16 cellular contexts compared by ENCODE assay signal in genomic region chr6:148824291-148824690, GRCh38.
DNase-seq lines count a peak whose midpoint lies in the region; ATAC-seq, FAIRE-seq and TF ChIP-seq lines count a peak whose summit lies in the region.
"Had no signal": no experiment of that assay in that cellular context is flagged by ENCODE, and none has a peak within 500 bp of the region (broad histone marks: within the 10 kb centered on the region; RNA-seq: fewer than 3 reads in every experiment).

No MANE protein-coding gene starts in this region.

- no TSS peak for BruUV-seq in K562 (replicated peaks; lab: Mats Ljungman, UMichigan)

- H3K27me3 Mint-ChIP-seq in activated CD8-positive, alpha-beta T cell treated with anti-CD3 and anti-CD28 coated beads for 36 hours: peaks cover 1% of the 10 kb centered on the region
- peaks cover 8% of the 10 kb centered on the region for H3K27me3 Mint-ChIP-seq in activated CD8-positive, alpha-beta T cell treated with anti-CD3 and anti-CD28 coated beads, Interleukin-2, amount 10 ng/mL, durations not matched to agents 7 days and 5 days (ENCODE audit: low read depth)

- POLR2A ChIA-PET in activated CD8-positive, alpha-beta T cell treated with anti-CD3 and anti-CD28 coated beads for 36 hours (lab: Charles Lee): interaction anchor here (1.1 kb wide), 1 partner anchor 201 kb away, joined by 3 read pairs; no protein-coding TSS in a partner anchor
- POLR2A ChIA-PET in activated CD8-positive, alpha-beta T cell treated with anti-CD3 and anti-CD28 coated beads, Interleukin-2, amount 10 ng/mL, durations not matched to agents 7 days and 5 days (lab: Charles Lee): no interaction called here
- POLR2A ChIA-PET in K562 (lab: Yijun Ruan, JAX): interaction anchor here (0.6 to 1.2 kb wide), 2 partner anchors 31 to 388 kb away, joined by 3 read pairs; no protein-coding TSS in a partner anchor

- H3K27ac ChIP-seq in BLaER1 (no peak overlapping the region), K562 (ENCODE audit: extremely low read depth, low read depth, low read length) (no peak overlapping the region), lower lobe of right lung (no peak overlapping the region)
- H3K27ac ChIP-seq: GM23248 had no signal

- DNase-seq in activated CD8-positive, alpha-beta T cell treated with anti-CD3 and anti-CD28 coated beads for 36 hours: no peak
- no peak for DNase-seq in activated CD8-positive, alpha-beta T cell treated with anti-CD3 and anti-CD28 coated beads, Interleukin-2, amount 10 ng/mL, durations not matched to agents 7 days and 5 days
- DNase-seq in K562 (ENCODE audit: extremely low read depth in 1 of 4, low spot score in 3 of 4): no peak
- DNase-seq in stimulated activated effector memory CD8-positive, alpha-beta T cell treated with anti-CD3 and anti-CD28 coated beads, Interleukin-12 subunit alpha, Interleukin-12 subunit beta, amount 100 ng/mL, for 72 hours (ENCODE audit: low spot score in 2 of 2): no peak
- DNase-seq in DMS 273 (lab: John Stamatoyannopoulos, UW; ENCODE audit: unreplicated experiment): no peak
- DNase-seq in lower lobe of right lung: no peak
- DNase-seq in GM12891 (ENCODE audit: insufficient read length, low spot score): no peak
- DNase-seq: ACHN; CD8-positive, alpha-beta T cell; COR-L47; DMS53; GM23248; H7 had no signal

- H3K4me2 ChIP-seq in BLaER1 (peak overlapping the region; percentile 54), K562 (ENCODE audit: insufficient read depth, low read length) (no peak overlapping the region)

- H3K4me1 Mint-ChIP-seq in activated CD8-positive, alpha-beta T cell treated with anti-CD3 and anti-CD28 coated beads for 36 hours (ENCODE audit: low read depth): peaks cover 2% of the 10 kb centered on the region
- H3K4me1 Mint-ChIP-seq in activated CD8-positive, alpha-beta T cell treated with anti-CD3 and anti-CD28 coated beads, Interleukin-2, amount 10 ng/mL, durations not matched to agents 7 days and 5 days (ENCODE audit: low read depth): no peaks in the 10 kb centered on the region
- H3K4me1 Mint-ChIP-seq in stimulated activated effector memory CD8-positive, alpha-beta T cell treated with anti-CD3 and anti-CD28 coated beads, Interleukin-12 subunit alpha, Interleukin-12 subunit beta, amount 100 ng/mL, for 72 hours: peaks cover 21% of the 10 kb centered on the region

- H3K9me1 ChIP-seq in K562 (ENCODE audit: control insufficient read depth, insufficient read depth, low read length): no peaks in the 10 kb centered on the region

- H3K9me3 ChIP-seq in BLaER1 (no peaks in the 10 kb centered on the region), K562 (replicated peaks; ENCODE audit: control insufficient read depth, insufficient read depth, low read depth, low read length) (no peaks in the 10 kb centered on the region), lower lobe of right lung (no peaks in the 10 kb centered on the region)

- ATAC-seq in activated CD8-positive, alpha-beta T cell treated with anti-CD3 and anti-CD28 coated beads for 36 hours: peak; percentile 51
- ATAC-seq in activated CD8-positive, alpha-beta T cell treated with anti-CD3 and anti-CD28 coated beads, Interleukin-2, amount 10 ng/mL, durations not matched to agents 7 days and 5 days: no peak
- ATAC-seq in K562 (no peak), lower lobe of right lung (no peak)
- peak; percentile 81 for ATAC-seq in stimulated activated effector memory CD8-positive, alpha-beta T cell treated with anti-CD3 and anti-CD28 coated beads, Interleukin-12 subunit alpha, Interleukin-12 subunit beta, amount 100 ng/mL, for 72 hours
- ATAC-seq: CD8-positive, alpha-beta T cell had no signal

- CTCF ChIA-PET in activated CD8-positive, alpha-beta T cell treated with anti-CD3 and anti-CD28 coated beads for 36 hours (lab: Charles Lee): interaction anchor here (1.6 kb wide), 1 partner anchor 43 kb away, joined by 3 read pairs; no protein-coding TSS in a partner anchor
- CTCF ChIA-PET in activated CD8-positive, alpha-beta T cell treated with anti-CD3 and anti-CD28 coated beads, Interleukin-2, amount 10 ng/mL, durations not matched to agents 7 days and 5 days (lab: Charles Lee): no interaction called here
- CTCF ChIA-PET in K562 (lab: Yijun Ruan, JAX; ENCODE audit: low intra/inter-chr PET ratio): no interaction called here

- no peak overlapping the region for H3K27ac Mint-ChIP-seq in activated CD8-positive, alpha-beta T cell treated with anti-CD3 and anti-CD28 coated beads for 36 hours
- H3K27ac Mint-ChIP-seq in activated CD8-positive, alpha-beta T cell treated with anti-CD3 and anti-CD28 coated beads, Interleukin-2, amount 10 ng/mL, durations not matched to agents 7 days and 5 days: no peak overlapping the region
- no peak overlapping the region for H3K27ac Mint-ChIP-seq in stimulated activated effector memory CD8-positive, alpha-beta T cell treated with anti-CD3 and anti-CD28 coated beads, Interleukin-12 subunit alpha, Interleukin-12 subunit beta, amount 100 ng/mL, for 72 hours

- H3K36me3 Mint-ChIP-seq in activated CD8-positive, alpha-beta T cell treated with anti-CD3 and anti-CD28 coated beads for 36 hours (ENCODE audit: low read depth): no peaks in the 10 kb centered on the region
- no peaks in the 10 kb centered on the region for H3K36me3 Mint-ChIP-seq in activated CD8-positive, alpha-beta T cell treated with anti-CD3 and anti-CD28 coated beads, Interleukin-2, amount 10 ng/mL, durations not matched to agents 7 days and 5 days (ENCODE audit: low read depth)
- no peaks in the 10 kb centered on the region for H3K36me3 Mint-ChIP-seq in stimulated activated effector memory CD8-positive, alpha-beta T cell treated with anti-CD3 and anti-CD28 coated beads, Interleukin-12 subunit alpha, Interleukin-12 subunit beta, amount 100 ng/mL, for 72 hours
- H3K36me3 Mint-ChIP-seq: CD14-positive monocyte; CD8-positive, alpha-beta T cell had no signal

- H3K27me3 ChIP-seq in BLaER1 (no peaks in the 10 kb centered on the region), K562 (ENCODE audit: control insufficient read depth in 2 of 2, insufficient read depth in 2 of 2, low read length in 2 of 2) (peaks cover 0 to 5% of the 10 kb centered on the region in 2 experiments; a peak in 2 of 5 replicates), lower lobe of right lung (ENCODE audit: low read depth) (no peaks in the 10 kb centered on the region)

- H3K4me3 ChIP-seq in BLaER1: no peak overlapping the region
- H3K4me3 ChIP-seq in K562: no peak overlapping the region
- H3K4me3 ChIP-seq in lower lobe of right lung: no peak overlapping the region
- H3K4me3 ChIP-seq: GM23248 had no signal

- no peak for TF ChIP-seq EP300 in K562 (IDR thresholded peaks at IDR 0.05; ENCODE audit: low read length)

- peaks cover 5% of the 10 kb centered on the region for H3K9me3 Mint-ChIP-seq in activated CD8-positive, alpha-beta T cell treated with anti-CD3 and anti-CD28 coated beads for 36 hours
- no peaks in the 10 kb centered on the region for H3K9me3 Mint-ChIP-seq in activated CD8-positive, alpha-beta T cell treated with anti-CD3 and anti-CD28 coated beads, Interleukin-2, amount 10 ng/mL, durations not matched to agents 7 days and 5 days (ENCODE audit: insufficient read depth)
- no peaks in the 10 kb centered on the region for H3K9me3 Mint-ChIP-seq in stimulated activated effector memory CD8-positive, alpha-beta T cell treated with anti-CD3 and anti-CD28 coated beads, Interleukin-12 subunit alpha, Interleukin-12 subunit beta, amount 100 ng/mL, for 72 hours

- no peaks in the 10 kb centered on the region for H3K79me2 ChIP-seq in K562 (ENCODE audit: control insufficient read depth, insufficient read depth, low read length)

- 0% methylated on average over 1 of the region's 1 CpG for WGBS in K562 (ENCODE audit: insufficient coverage, low coverage, missing lambda C conversion rate)

- no peak overlapping the region for H3K4me3 Mint-ChIP-seq in activated CD8-positive, alpha-beta T cell treated with anti-CD3 and anti-CD28 coated beads for 36 hours
- no peak overlapping the region for H3K4me3 Mint-ChIP-seq in activated CD8-positive, alpha-beta T cell treated with anti-CD3 and anti-CD28 coated beads, Interleukin-2, amount 10 ng/mL, durations not matched to agents 7 days and 5 days
- no peak overlapping the region for H3K4me3 Mint-ChIP-seq in stimulated activated effector memory CD8-positive, alpha-beta T cell treated with anti-CD3 and anti-CD28 coated beads, Interleukin-12 subunit alpha, Interleukin-12 subunit beta, amount 100 ng/mL, for 72 hours
- H3K4me3 Mint-ChIP-seq: CD14-positive monocyte; CD8-positive, alpha-beta T cell had no signal

- H3K9ac ChIP-seq in BLaER1 (no peak overlapping the region), K562 (ENCODE audit: insufficient read depth in 1 of 2, low read depth in 2 of 2, low read length in 2 of 2) (no peak overlapping the region)
- H3K9ac ChIP-seq: GM23248 had no signal

- FAIRE-seq in K562 (lab: Jason Lieb, UNC): peak; percentile 49
- no peak for FAIRE-seq in GM12891 (lab: Jason Lieb, UNC)
- FAIRE-seq: GM18507 had no signal

- in situ Hi-C loops in K562 (cut with MboI): no loop called here

- TF ChIP-seq RAD21 in K562 (CRISPR knock-in tag; conservative IDR thresholded peaks at IDR 0.05 in 1 of 2, IDR thresholded peaks at IDR 0.05 in 1 of 2): no peak

- intact Hi-C loops in activated CD8-positive, alpha-beta T cell treated with anti-CD3 and anti-CD28 coated beads for 36 hours (cut with micrococcal nuclease): no loop called here
- intact Hi-C loops in K562 (cut with micrococcal nuclease) (no loop called here), lower lobe of right lung (cut with DNase I) (no loop called here)

- H2AFZ ChIP-seq in K562 (ENCODE audit: low read depth, low read length): no peak overlapping the region
- H2AFZ ChIP-seq: GM23248 had no signal

- H3K36me3 ChIP-seq in BLaER1 (no peaks in the 10 kb centered on the region), K562 (ENCODE audit: control insufficient read depth, insufficient read depth, low read length) (no peaks in the 10 kb centered on the region), lower lobe of right lung (no peaks in the 10 kb centered on the region)

- H3K4me1 ChIP-seq in BLaER1: peaks cover 13% of the 10 kb centered on the region
- H3K4me1 ChIP-seq in K562 (replicated peaks in 1 of 2; ENCODE audit: control insufficient read depth in 2 of 2, insufficient read depth in 2 of 2, low read length in 2 of 2): no peaks in the 10 kb centered on the region
- no peaks in the 10 kb centered on the region for H3K4me1 ChIP-seq in lower lobe of right lung

- TF ChIP-seq CTCF in activated CD8-positive, alpha-beta T cell treated with anti-CD3 and anti-CD28 coated beads for 36 hours (IDR thresholded peaks at IDR 0.05): no peak
- TF ChIP-seq CTCF in K562 (IDR thresholded peaks at IDR 0.05 in 2 of 3, conservative IDR thresholded peaks at IDR 0.05 in 1 of 3; ENCODE audit: insufficient read depth in 2 of 3, low read depth in 1 of 3, low read length in 3 of 3) (no peak), lower lobe of right lung (IDR thresholded peaks at IDR 0.05) (no peak)

- H4K20me1 ChIP-seq in BLaER1: no peaks in the 10 kb centered on the region
- no peaks in the 10 kb centered on the region for H4K20me1 ChIP-seq in K562 (replicated peaks; ENCODE audit: control insufficient read depth, insufficient read depth, low read length)

- no peak for TF ChIP-seq POLR2A in K562 (conservative IDR thresholded peaks at IDR 0.05)
- no peak for TF ChIP-seq POLR2A in GM12891 (IDR thresholded peaks at IDR 0.05; ENCODE audit: low read depth, low read length)

TF ChIP-seq in K562, 482 proteins besides CTCF, POLR2A, EP300 and RAD21 (continues in another document):
- no peak for TF ChIP-seq MAFG (tag; conservative IDR thresholded peaks at IDR 0.05)

Comparison
In these comparisons a context has a peak if more than half of its experiments do, and no peak if none do; other contexts are left out.
1. ATAC-seq: peak in activated CD8-positive, alpha-beta T cell treated with anti-CD3 and anti-CD28 coated beads for 36 hours (single experiment) and stimulated activated effector memory CD8-positive, alpha-beta T cell treated with anti-CD3 and anti-CD28 coated beads, Interleukin-12 subunit alpha, Interleukin-12 subunit beta, amount 100 ng/mL, for 72 hours (single experiment); none in activated CD8-positive, alpha-beta T cell treated with anti-CD3 and anti-CD28 coated beads, Interleukin-2, amount 10 ng/mL, durations not matched to agents 7 days and 5 days (single experiment), K562 (single experiment) and lower lobe of right lung (0 of 2).